In genomic region chr15:23039917-23040281, GRCh38 we compare ENCODE assay signal across 8 cellular contexts. TPM values are rescaled to one million over a fixed set of nuclear protein-coding genes. Genes with fewer than 3 reads are reported as not detected.
A peak's percentile ranks its signal among the peaks of the same experiment; 100 is the strongest.
DNase-seq lines count a peak whose midpoint lies in the region; ATAC-seq, FAIRE-seq and TF ChIP-seq lines count a peak whose summit lies in the region.

No MANE protein-coding gene starts in this region.

- peak; percentile 17 for ATAC-seq in GM19023 (IDR thresholded peaks at IDR 0.05; ENCODE audit: unreplicated experiment)
- peak; percentile 8 for ATAC-seq in central memory CD8-positive, alpha-beta T cell (replicated peaks; ENCODE audit: extremely low read depth, poor library complexity, severe bottlenecking)
- ATAC-seq in mucosa of descending colon = peak; percentile 36
- no peak for ATAC-seq in HG03460 (IDR thresholded peaks at IDR 0.05; ENCODE audit: unreplicated experiment)

- H3K27ac Mint-ChIP-seq in central memory CD8-positive, alpha-beta T cell (ENCODE audit: low read depth) = peak overlapping the region; percentile 84

- peak overlapping the region; percentile 90 for H3K4me3 Mint-ChIP-seq in central memory CD8-positive, alpha-beta T cell

- intact Hi-C loops in mucosa of descending colon (cut with DNase I, micrococcal nuclease) = loop anchor here in 1 of 2 donors (10.0 kb wide), 1 partner anchor 185 kb away; no protein-coding TSS in a partner anchor
- intact Hi-C loops in posterior vena cava (cut with DNase I) = no loop called here

- no peaks in the 10 kb centered on the region for H3K9me3 ChIP-seq in mucosa of descending colon

- H3K36me3 Mint-ChIP-seq in central memory CD8-positive, alpha-beta T cell (ENCODE audit: insufficient read depth) = peaks cover 10% of the 10 kb centered on the region

- H3K27me3 Mint-ChIP-seq in central memory CD8-positive, alpha-beta T cell = no peaks in the 10 kb centered on the region

- H3K4me1 ChIP-seq in mucosa of descending colon (ENCODE audit: low read depth) = peaks cover 13% of the 10 kb centered on the region

- H3K4me3 ChIP-seq in mucosa of descending colon = peak overlapping the region; percentile 46

- TF ChIP-seq CTCF in mucosa of descending colon (IDR thresholded peaks at IDR 0.05) = no peak

- DNase-seq in HTR-8/SVneo (ENCODE audit: insufficient read length, low spot score) = peak; percentile 7
- DNase-seq in central memory CD8-positive, alpha-beta T cell (ENCODE audit: low spot score in 2 of 2) = no peak
- DNase-seq in mucosa of descending colon = no peak
- DNase-seq in posterior vena cava (ENCODE audit: low spot score) = no peak
- no peak for DNase-seq in NCI-H345 (lab: John Stamatoyannopoulos, UW)
- no peak for DNase-seq in activated CD8-positive, alpha-beta memory T cell treated with anti-CD3 and anti-CD28 coated beads, Interleukin-2, amount 50 U/mL, for 48 hours

- H3K9me3 Mint-ChIP-seq in central memory CD8-positive, alpha-beta T cell = no peaks in the 10 kb centered on the region

- H3K36me3 ChIP-seq in mucosa of descending colon (ENCODE audit: low read depth) = no peaks in the 10 kb centered on the region

- H3K4me1 Mint-ChIP-seq in central memory CD8-positive, alpha-beta T cell = peaks cover 20% of the 10 kb centered on the region

- no peak for FAIRE-seq in HTR-8/SVneo (lab: Jason Lieb, UNC)

RNA-seq across cellular contexts. Expression of gene TUBGCP5, which starts 0.5 kb away (rescaled TPM):
- total RNA-seq in mucosa of descending colon (10 to 100 TPM; 11.9 to 15.3 (median 13.8) TPM), posterior vena cava (10 to 100 TPM; 13.6 to 16.6 TPM)

RNA-seq across cellular contexts. Expression of gene CYFIP1, which starts 59.7 kb away (rescaled TPM):
- total RNA-seq in mucosa of descending colon (100 to 1,000 TPM; 139 to 210 (median 143) TPM), posterior vena cava (100 to 1,000 TPM; 116 to 119 TPM)
